In the genomic region with DNA sequence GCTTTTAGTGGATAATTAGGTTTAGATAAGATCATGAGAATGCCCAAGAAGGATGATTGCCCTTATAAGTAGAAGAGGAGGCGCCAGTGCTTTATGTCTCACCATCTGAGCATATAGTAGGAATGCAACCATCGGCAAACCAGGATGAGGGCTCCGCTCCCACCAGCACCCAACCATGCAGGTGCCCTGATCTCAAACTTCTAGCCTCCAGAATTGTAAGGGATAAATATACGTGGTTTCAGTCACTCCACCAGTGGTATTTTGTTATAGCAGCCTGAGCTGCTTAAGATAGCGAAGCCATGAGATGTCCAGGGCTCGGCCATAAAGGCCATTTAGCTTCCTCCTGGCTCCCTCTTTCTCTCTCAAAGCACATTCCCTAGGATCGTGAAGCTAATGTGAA, we compare ENCODE assay signal across 36 cellular contexts.
"Had no signal": no experiment of that assay in that cellular context is flagged by ENCODE, and none has a peak within 500 bp of the region (broad histone marks: within the 10 kb centered on the region; RNA-seq: fewer than 3 reads in every experiment).

No MANE protein-coding gene starts in this region.

- H3K27me3 Mint-ChIP-seq: activated B cell treated with CpG ODN at 0.5 μM for 24 hours; activated CD4-positive, alpha-beta memory T cell treated with anti-CD3 and anti-CD28 coated beads for 36 hours; activated CD4-positive, alpha-beta T cell treated with anti-CD3 and anti-CD28 coated beads, Interleukin-2, amount 10 ng/mL, durations not matched to agents 24 days and 14 days; activated CD8-positive, alpha-beta T cell treated with anti-CD3 and anti-CD28 coated beads for 36 hours; activated naive CD8-positive, alpha-beta T cell treated with anti-CD3 and anti-CD28 coated beads for 36 hours had no signal

- H3K4me3 ChIP-seq: adrenal gland, body of pancreas, breast epithelium had no signal

- H3K4me1 Mint-ChIP-seq: activated B cell treated with CpG ODN at 0.5 μM for 24 hours; activated CD4-positive, alpha-beta T cell treated with anti-CD3 and anti-CD28 coated beads, Interleukin-2, amount 10 ng/mL, durations not matched to agents 24 days and 14 days; activated naive CD8-positive, alpha-beta T cell treated with anti-CD3 and anti-CD28 coated beads for 36 hours; activated T-helper 17 cell treated with anti-CD3 and anti-CD28 coated beads, Interleukin-2, amount 50 U/mL, for 72 hours had no signal

- H3K27me3 ChIP-seq: adrenal gland, body of pancreas, brain microvascular endothelial cell, breast epithelium had no signal

- H3K36me3 Mint-ChIP-seq: activated CD4-positive, alpha-beta memory T cell treated with anti-CD3 and anti-CD28 coated beads for 36 hours; activated naive CD4-positive, alpha-beta T cell treated with anti-CD3 and anti-CD28 coated beads, Interleukin-2, amount 50 U/mL, for 72 hours; activated naive CD8-positive, alpha-beta T cell treated with anti-CD3 and anti-CD28 coated beads for 36 hours had no signal

- H3K27ac Mint-ChIP-seq: activated B cell treated with CpG ODN at 0.5 μM for 24 hours; activated CD4-positive, alpha-beta memory T cell treated with anti-CD3 and anti-CD28 coated beads for 36 hours; activated CD4-positive, alpha-beta T cell treated with anti-CD3 and anti-CD28 coated beads, Interleukin-2, amount 10 ng/mL, durations not matched to agents 24 days and 14 days; activated CD8-positive, alpha-beta T cell treated with anti-CD3 and anti-CD28 coated beads for 36 hours; activated naive CD4-positive, alpha-beta T cell treated with anti-CD3 and anti-CD28 coated beads for 36 hours; activated naive CD4-positive, alpha-beta T cell treated with anti-CD3 and anti-CD28 coated beads, Interleukin-2, amount 50 U/mL, for 72 hours; activated naive CD8-positive, alpha-beta T cell treated with anti-CD3 and anti-CD28 coated beads for 36 hours; activated T-cell treated with anti-CD3 and anti-CD28 coated beads, Interleukin-2, amount 50 U/mL, for 72 hours; activated T-helper 1 cell treated with anti-CD3 and anti-CD28 coated beads, Interleukin-12 subunit alpha, Interleukin-12 subunit beta, Interleukin-2, Interleukin-4 antibody, amounts not matched to agents 30 ng/mL and 10 ng/mL and 1 ng/mL, durations not matched to agents 14 hours and 24 hours and 36 hours; activated T-helper 17 cell treated with anti-CD3 and anti-CD28 coated beads, Interleukin-2, amount 50 U/mL, for 72 hours; T-helper 1 cell treated with Interleukin-12 subunit alpha and Interleukin-12 subunit beta and Interleukin-4 antibody, amounts not matched to agents 30 μg/mL and 1 μg/mL, for 36 hours; T-helper 2 cell treated with Interferon-gamma antibody and Interleukin-4, amounts not matched to agents 5 μg/mL and 100 μg/mL, for 36 hours had no signal

- H3K9me3 ChIP-seq: adrenal gland, body of pancreas, breast epithelium had no signal

- H3K36me3 ChIP-seq: adrenal gland, brain microvascular endothelial cell, breast epithelium had no signal

- H3K4me3 Mint-ChIP-seq: activated B cell treated with CpG ODN at 0.5 μM for 24 hours; activated CD4-positive, alpha-beta memory T cell treated with anti-CD3 and anti-CD28 coated beads for 36 hours; activated CD4-positive, alpha-beta T cell treated with anti-CD3 and anti-CD28 coated beads, Interleukin-2, amount 10 ng/mL, durations not matched to agents 24 days and 14 days; activated CD8-positive, alpha-beta T cell treated with anti-CD3 and anti-CD28 coated beads for 36 hours; activated naive CD4-positive, alpha-beta T cell treated with anti-CD3 and anti-CD28 coated beads for 36 hours; activated naive CD8-positive, alpha-beta T cell treated with anti-CD3 and anti-CD28 coated beads for 36 hours; activated T-cell treated with anti-CD3 and anti-CD28 coated beads, Interleukin-2, amount 50 U/mL, for 4 hours; activated T-cell treated with anti-CD3 and anti-CD28 coated beads, Interleukin-2, amount 50 U/mL, for 72 hours; activated T-helper 1 cell treated with anti-CD3 and anti-CD28 coated beads, Interleukin-12 subunit alpha, Interleukin-12 subunit beta, Interleukin-2, Interleukin-4 antibody, amounts not matched to agents 30 ng/mL and 10 ng/mL and 1 ng/mL, durations not matched to agents 14 hours and 24 hours and 36 hours; activated T-helper 17 cell treated with anti-CD3 and anti-CD28 coated beads, Interleukin-2, amount 50 U/mL, for 72 hours; T-helper 1 cell treated with Interleukin-12 subunit alpha and Interleukin-12 subunit beta and Interleukin-4 antibody, amounts not matched to agents 30 μg/mL and 1 μg/mL, for 36 hours; T-helper 2 cell treated with Interferon-gamma antibody and Interleukin-4, amounts not matched to agents 5 μg/mL and 100 μg/mL, for 36 hours had no signal

- H3K27ac ChIP-seq: adrenal gland, body of pancreas, brain microvascular endothelial cell, breast epithelium, VCaP had no signal

- H3K4me1 ChIP-seq: body of pancreas, breast epithelium had no signal

- H3K9me3 Mint-ChIP-seq: activated CD4-positive, alpha-beta memory T cell treated with anti-CD3 and anti-CD28 coated beads for 36 hours; activated CD4-positive, alpha-beta T cell treated with anti-CD3 and anti-CD28 coated beads, Interleukin-2, amount 10 ng/mL, durations not matched to agents 24 days and 14 days; activated CD8-positive, alpha-beta T cell treated with anti-CD3 and anti-CD28 coated beads for 36 hours; activated naive CD4-positive, alpha-beta T cell treated with anti-CD3 and anti-CD28 coated beads for 36 hours; activated naive CD8-positive, alpha-beta T cell treated with anti-CD3 and anti-CD28 coated beads for 36 hours; activated T-cell treated with anti-CD3 and anti-CD28 coated beads, Interleukin-2, amount 50 U/mL, for 4 hours; activated T-cell treated with anti-CD3 and anti-CD28 coated beads, Interleukin-2, amount 50 U/mL, for 72 hours; activated T-helper 1 cell treated with anti-CD3 and anti-CD28 coated beads, Interleukin-12 subunit alpha, Interleukin-12 subunit beta, Interleukin-2, Interleukin-4 antibody, amounts not matched to agents 30 ng/mL and 10 ng/mL and 1 ng/mL, durations not matched to agents 14 hours and 24 hours and 36 hours; activated T-helper 17 cell treated with anti-CD3 and anti-CD28 coated beads, Interleukin-2, amount 50 U/mL, for 72 hours; T-helper 1 cell treated with Interleukin-12 subunit alpha and Interleukin-12 subunit beta and Interleukin-4 antibody, amounts not matched to agents 30 μg/mL and 1 μg/mL, for 36 hours; T-helper 2 cell treated with Interferon-gamma antibody and Interleukin-4, amounts not matched to agents 5 μg/mL and 100 μg/mL, for 36 hours had no signal

- ATAC-seq: activated CD8-positive, alpha-beta T cell treated with anti-CD3 and anti-CD28 coated beads for 36 hours; activated naive CD4-positive, alpha-beta T cell treated with anti-CD3 and anti-CD28 coated beads, Interleukin-2, amount 50 U/mL, for 72 hours; activated T-cell treated with anti-CD3 and anti-CD28 coated beads, Interleukin-2, amount 50 U/mL, for 4 hours; activated T-cell treated with anti-CD3 and anti-CD28 coated beads, Interleukin-2, amount 50 U/mL, for 72 hours; activated T-helper 17 cell treated with anti-CD3 and anti-CD28 coated beads, Interleukin-2, amount 50 U/mL, for 72 hours; body of pancreas had no signal

- DNase-seq: activated B cell treated with CpG ODN at 0.5 μM for 24 hours; activated CD4-positive, alpha-beta memory T cell treated with anti-CD3 and anti-CD28 coated beads for 36 hours; activated CD4-positive, alpha-beta T cell treated with anti-CD3 and anti-CD28 coated beads for 4 hours; activated CD4-positive, alpha-beta T cell treated with anti-CD3 and anti-CD28 coated beads, Interleukin-2, amount 10 ng/mL, durations not matched to agents 24 days and 14 days; activated CD4-positive, alpha-beta T cell treated with anti-CD3 and anti-CD28 coated beads, Interleukin-2, amount 50 U/mL, for 1 hour; activated CD4-positive, alpha-beta T cell treated with anti-CD3 and anti-CD28 coated beads, Interleukin-2, amount 50 U/mL, for 4 hours; activated CD4-positive, CD25-positive, alpha-beta regulatory T cell treated with anti-CD3 and anti-CD28 coated beads, Interleukin-2, amount 50 U/mL, for 72 hours; activated CD8-positive, alpha-beta memory T cell treated with anti-CD3 and anti-CD28 coated beads, Interleukin-2, amount 50 U/mL, for 4 hours; activated CD8-positive, alpha-beta T cell treated with anti-CD3 and anti-CD28 coated beads for 36 hours; activated effector memory CD4-positive, alpha-beta T cell treated with anti-CD3 and anti-CD28 coated beads, Interleukin-2, amount 50 U/mL, for 16 hours; activated gamma-delta T cell treated with Interleukin-2 at 50 U/mL for 16 hours; activated naive CD4-positive, alpha-beta T cell; activated naive CD4-positive, alpha-beta T cell treated with anti-CD3 and anti-CD28 coated beads for 36 hours; activated naive CD4-positive, alpha-beta T cell treated with anti-CD3 and anti-CD28 coated beads, Interleukin-2, amount 50 U/mL, for 16 hours; activated naive CD8-positive, alpha-beta T cell treated with anti-CD3 and anti-CD28 coated beads for 36 hours; activated T-cell treated with anti-CD3 and anti-CD28 coated beads for 4 hours; activated T-cell treated with anti-CD3 and anti-CD28 coated beads, Interleukin-2, amount 50 U/mL, for 1 hour; activated T-cell treated with anti-CD3 and anti-CD28 coated beads, Interleukin-2, amount 50 U/mL, for 4 hours; activated T-cell treated with anti-CD3 and anti-CD28 coated beads, Interleukin-2, amount 50 U/mL, for 72 hours; adrenal gland; amniotic stem cell; aorta; body of pancreas; brain microvascular endothelial cell; central memory CD4-positive, alpha-beta T cell; SW 1271; T-helper 1 cell; T-helper 2 cell; T-helper 9 cell had no signal
